ENCODE assay signal across 8 cellular contexts in the genomic region with DNA sequence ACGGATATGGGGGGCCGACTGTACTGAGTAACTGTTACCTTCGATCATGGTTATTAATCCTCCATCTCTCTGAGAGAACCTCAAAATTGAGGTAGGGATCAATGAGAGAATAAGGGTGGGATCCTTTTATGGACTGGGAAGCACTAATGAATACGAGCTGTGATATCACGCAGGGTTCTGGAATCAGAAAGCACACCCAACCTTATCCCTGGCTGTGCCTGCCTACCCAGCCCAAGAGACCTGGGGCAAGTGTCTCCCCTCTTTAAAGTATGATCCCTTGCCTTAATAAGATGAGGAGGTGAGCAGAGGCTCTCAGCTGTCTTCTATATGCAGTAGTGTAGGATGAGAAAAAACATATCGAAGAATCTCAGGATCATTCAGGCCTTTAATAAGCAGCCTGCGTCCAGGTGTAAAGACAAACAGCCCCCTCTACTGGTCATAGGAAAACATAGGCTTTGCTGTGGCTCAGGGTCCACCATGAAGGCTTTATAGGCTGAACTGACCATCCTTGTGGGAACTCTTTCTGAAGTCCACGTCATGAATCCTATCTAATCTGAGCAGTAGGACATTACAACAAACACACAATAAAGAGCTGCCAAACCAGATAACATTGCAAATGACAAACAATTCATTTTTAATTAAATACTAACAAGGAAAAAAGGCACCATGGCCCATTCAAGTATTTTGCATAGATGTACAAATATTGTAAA. TPM values are rescaled to one million over a fixed set of nuclear protein-coding genes. Genes with fewer than 3 reads are reported as not detected.
DNase-seq lines count a peak whose midpoint lies in the region; ATAC-seq and TF ChIP-seq lines count a peak whose summit lies in the region.

No MANE protein-coding gene starts in this region.

- intact Hi-C loops in activated CD4-positive, alpha-beta T cell treated with anti-CD3 and anti-CD28 coated beads for 36 hours (cut with DNase I, micrococcal nuclease), result loop anchor here (1.0 to 5.0 kb wide), 4 partner anchors 46 to 265 kb away; a partner anchor contains a TSS
- intact Hi-C loops in posterior vena cava (cut with DNase I), result loop anchor here in 1 of 2 donors (5.0 kb wide), 1 partner anchor 105 kb away; no protein-coding TSS in a partner anchor

- no peak overlapping the region for H3K4me3 ChIP-seq in cardiac muscle cell

- peaks cover 18% of the 10 kb centered on the region for H3K36me3 Mint-ChIP-seq in activated CD4-positive, alpha-beta T cell treated with anti-CD3 and anti-CD28 coated beads for 36 hours (ENCODE audit: low read depth)
- peaks cover 0 to 40% of the 10 kb centered on the region in 2 donors for H3K36me3 Mint-ChIP-seq in activated naive CD4-positive, alpha-beta T cell treated with anti-CD3 and anti-CD28 coated beads, Interleukin-2, amount 50 U/mL, for 72 hours

- CTCF ChIA-PET in activated CD4-positive, alpha-beta T cell treated with anti-CD3 and anti-CD28 coated beads for 36 hours (lab: Charles Lee), result interaction anchor here (0.6 to 2.2 kb wide), 16 partner anchors 9 to 207 kb away, joined by 3 to 18 read pairs (median 3); no protein-coding TSS in a partner anchor

- H3K27me3 Mint-ChIP-seq in activated CD4-positive, alpha-beta T cell treated with anti-CD3 and anti-CD28 coated beads for 36 hours, result no peaks in the 10 kb centered on the region

- peak; percentile 68 for ATAC-seq in activated CD4-positive, alpha-beta T cell treated with anti-CD3 and anti-CD28 coated beads for 36 hours
- ATAC-seq in HG02852 (IDR thresholded peaks at IDR 0.05; ENCODE audit: unreplicated experiment), result peak; percentile 66
- peak; percentile 44 to 80 for ATAC-seq in activated naive CD4-positive, alpha-beta T cell treated with anti-CD3 and anti-CD28 coated beads, Interleukin-2, amount 50 U/mL, for 72 hours

- no peaks in the 10 kb centered on the region for H3K9me3 Mint-ChIP-seq in activated CD4-positive, alpha-beta T cell treated with anti-CD3 and anti-CD28 coated beads for 36 hours (ENCODE audit: low read depth)
- no peaks in the 10 kb centered on the region for H3K9me3 Mint-ChIP-seq in activated naive CD4-positive, alpha-beta T cell treated with anti-CD3 and anti-CD28 coated beads, Interleukin-2, amount 50 U/mL, for 72 hours

- no peaks in the 10 kb centered on the region for H3K9me3 ChIP-seq in cardiac muscle cell (ENCODE audit: low read depth)

- H3K4me3 Mint-ChIP-seq in activated CD4-positive, alpha-beta T cell treated with anti-CD3 and anti-CD28 coated beads for 36 hours, result no peak overlapping the region

- H3K4me1 Mint-ChIP-seq in activated CD4-positive, alpha-beta T cell treated with anti-CD3 and anti-CD28 coated beads for 36 hours, result peaks cover 9% of the 10 kb centered on the region

- peak; percentile 80 for TF ChIP-seq CTCF in cardiac muscle cell (IDR thresholded peaks at IDR 0.05; ENCODE audit: low read depth, low read length)

- H3K4me1 ChIP-seq in cardiac muscle cell (ENCODE audit: low read depth), result no peaks in the 10 kb centered on the region

- no peaks in the 10 kb centered on the region for H3K36me3 ChIP-seq in cardiac muscle cell

- H3K27ac Mint-ChIP-seq in activated CD4-positive, alpha-beta T cell treated with anti-CD3 and anti-CD28 coated beads for 36 hours, result no peak overlapping the region
- H3K27ac Mint-ChIP-seq in activated naive CD4-positive, alpha-beta T cell treated with anti-CD3 and anti-CD28 coated beads, Interleukin-2, amount 50 U/mL, for 72 hours, result no peak overlapping the region

- peak; percentile 42 for DNase-seq in activated CD4-positive, alpha-beta T cell treated with anti-CD3 and anti-CD28 coated beads for 36 hours
- no peak for DNase-seq in activated CD4-positive, alpha-beta T cell treated with anti-CD3 and anti-CD28 coated beads for 4 hours
- DNase-seq in NCI-H460 (ENCODE audit: extremely low read depth, low read depth) (peak; percentile 83), cardiac muscle cell (ENCODE audit: low read depth in 1 of 2, low spot score in 1 of 2) (peak; percentile 82 to 90), pulmonary artery endothelial cell (ENCODE audit: low read depth, low spot score) (peak; percentile 13), posterior vena cava (ENCODE audit: low spot score) (no peak)
- DNase-seq in activated naive CD4-positive, alpha-beta T cell treated with anti-CD3 and anti-CD28 coated beads, Interleukin-2, amount 50 U/mL, for 72 hours (ENCODE audit: low spot score in 2 of 2), result peak in 1 of 2 donors; percentile 39

- H3K27ac ChIP-seq in cardiac muscle cell, result no peak overlapping the region

- no peaks in the 10 kb centered on the region for H3K27me3 ChIP-seq in cardiac muscle cell

- POLR2A ChIA-PET in activated CD4-positive, alpha-beta T cell treated with anti-CD3 and anti-CD28 coated beads for 36 hours (lab: Charles Lee), result interaction anchor here (0.6 kb wide), 1 partner anchor 105 kb away, joined by 5 read pairs; no protein-coding TSS in a partner anchor

RNA-seq across cellular contexts. Expression of a gene that starts 16.8 kb away (rescaled TPM):
- total RNA-seq in activated CD4-positive, alpha-beta T cell treated with anti-CD3 and anti-CD28 coated beads for 36 hours, result 1 to 10 TPM; 3.5 to 3.7 TPM
- 0.23 and 0.32 TPM in 2 replicates for total RNA-seq in NCI-H460 (2014; rRNA removed; shearing (Covaris generic))
- polyA plus RNA-seq in NCI-H460 (2014; cell fraction: nucleus; rRNA removed), result 0.12 and 0.24 TPM in 2 replicates
- total RNA-seq in activated naive CD4-positive, alpha-beta T cell treated with anti-CD3 and anti-CD28 coated beads, Interleukin-2, amount 50 U/mL, for 72 hours, result 1 to 10 TPM in 1 of 2 donors, under 1 TPM in 1; 0.30 to 3.9 TPM
- total RNA-seq in cardiac muscle cell (0.18 and 0.36 TPM in 2 replicates), pulmonary artery endothelial cell (not detected in 2 replicates), posterior vena cava (under 1 TPM; 0.37 to 0.52 TPM)
- polyA plus RNA-seq in cardiac muscle cell, result 0.17 and 0.37 TPM in 2 replicates

Comparison
In these comparisons a context has a peak if more than half of its experiments do, and no peak if none do; other contexts are left out.
1. DNase-seq: peak in activated CD4-positive, alpha-beta T cell treated with anti-CD3 and anti-CD28 coated beads for 36 hours (single experiment), NCI-H460 (single experiment), cardiac muscle cell (2 of 2) and pulmonary artery endothelial cell (single experiment); none in activated CD4-positive, alpha-beta T cell treated with anti-CD3 and anti-CD28 coated beads for 4 hours (0 of 2) and posterior vena cava (single experiment).
2. Peak in every context shown above with its lines, with median percentiles within 50 percentile points of each other: ATAC-seq.